Comparison of ENCODE assay signal across 8 cellular contexts in the genomic region with DNA sequence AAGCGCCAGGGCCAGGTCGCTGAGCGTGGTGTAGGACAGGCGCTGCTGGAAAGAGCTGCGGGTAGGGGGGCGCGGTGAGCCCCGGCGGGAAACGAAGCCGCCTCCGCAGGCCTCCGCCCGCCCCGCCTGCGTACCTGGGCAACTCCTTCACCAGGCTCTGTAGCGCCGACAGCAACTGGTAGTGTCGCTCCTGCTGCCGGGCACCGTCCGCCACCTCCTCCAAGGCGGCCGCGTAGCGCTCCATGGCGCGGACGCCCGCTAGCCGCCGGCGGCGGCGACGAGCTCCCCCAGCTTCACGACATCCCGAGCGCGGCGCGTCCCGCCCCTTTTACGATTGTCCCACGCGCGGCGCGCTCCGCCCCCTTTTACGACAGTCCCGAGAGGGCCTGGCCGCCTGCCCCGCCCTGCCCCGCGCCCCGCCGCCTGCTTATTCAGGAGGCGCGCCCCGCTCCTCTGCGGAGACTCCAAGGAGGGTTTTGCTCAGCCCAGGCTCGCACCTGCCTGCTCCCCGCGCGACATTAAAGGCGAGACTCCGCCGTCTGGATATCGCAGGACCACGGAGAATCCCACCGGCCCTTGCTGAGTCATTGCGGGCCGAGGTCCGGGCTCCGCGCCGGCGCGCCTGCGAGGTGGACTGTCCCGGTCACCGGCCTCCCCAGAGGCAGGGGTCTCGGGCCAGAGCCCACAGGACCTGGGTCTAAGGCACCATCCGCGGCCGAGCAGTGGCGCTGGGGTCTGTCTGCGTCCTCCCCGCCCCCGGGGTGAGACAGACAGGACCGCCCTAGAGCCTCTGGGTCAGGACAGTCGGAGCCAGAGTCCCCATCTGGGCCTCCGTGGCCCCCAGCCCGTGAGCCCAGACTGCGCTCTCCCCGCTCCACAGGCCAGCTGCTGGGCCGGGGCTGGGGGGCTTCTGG. TPM values are rescaled to one million over a fixed set of nuclear protein-coding genes. Genes with fewer than 3 reads are reported as not detected.
DNase-seq lines count a peak whose midpoint lies in the region; ATAC-seq and TF ChIP-seq lines count a peak whose summit lies in the region.

A gene (minus strand): TSS at position 316 of the 914 bp plus-strand sequence. CDS start 72 bp downstream, at position 244.

- H3K27me3 Mint-ChIP-seq in dendritic cell treated with granulocyte-macrophage colony-stimulating factor and Interleukin-4, amounts not matched to agents 40 ng/mL and 50 ng/mL, for 4 days: no peaks in the 10 kb centered on the region

- in situ Hi-C loops in GM18951 (cut with MboI; ENCODE audit: low sequenced_read_pairs, unreplicated experiment): no loop called here

- no peak for TF ChIP-seq CTCF in AG10803 (conservative IDR thresholded peaks at IDR 0.05; ENCODE audit: low read length)

- H3K4me1 Mint-ChIP-seq in dendritic cell treated with granulocyte-macrophage colony-stimulating factor and Interleukin-4, amounts not matched to agents 40 ng/mL and 50 ng/mL, for 4 days (ENCODE audit: low read depth): peaks cover 51% of the 10 kb centered on the region

- TF ChIP-seq POLR2A in GM18951 (IDR thresholded peaks at IDR 0.05; ENCODE audit: extremely low read depth, insufficient read depth, insufficient read length): peak; percentile 88

- H3K27ac Mint-ChIP-seq in dendritic cell treated with granulocyte-macrophage colony-stimulating factor and Interleukin-4, amounts not matched to agents 40 ng/mL and 50 ng/mL, for 4 days: peak within 1 kb of the TSS; percentile 82

- intact Hi-C loops in dendritic cell treated with granulocyte-macrophage colony-stimulating factor and Interleukin-4, amounts not matched to agents 40 ng/mL and 50 ng/mL, for 4 days (cut with micrococcal nuclease): loop anchor here (1.0 kb wide), 1 partner anchor 21 kb away; no protein-coding TSS in a partner anchor

- H3K4me3 Mint-ChIP-seq in dendritic cell treated with granulocyte-macrophage colony-stimulating factor and Interleukin-4, amounts not matched to agents 40 ng/mL and 50 ng/mL, for 4 days: peak within 1 kb of the TSS; percentile 89

- DNase-seq in AG10803 (ENCODE audit: low read depth): peak; percentile 95
- DNase-seq in NCI-H524 (lab: John Stamatoyannopoulos, UW): peak; percentile 76 to 93
- peak; percentile 94 to 96 for DNase-seq in activated CD4-positive, alpha-beta T cell treated with anti-CD3 and anti-CD28 coated beads, Interleukin-2, amount 50 U/mL, for 24 hours (ENCODE audit: low read depth in 1 of 2, low spot score in 1 of 2)
- DNase-seq in left lobe of liver (ENCODE audit: low spot score): peak; percentile 97
- peak; percentile 98 to 99 for DNase-seq in stimulated activated CD4-positive, alpha-beta T cell treated with anti-CD3 and anti-CD28 coated beads, Interleukin-2, amount 100 ng/mL, for 24 hours

- ATAC-seq in HG03280 (IDR thresholded peaks at IDR 0.05; ENCODE audit: unreplicated experiment) (peak; percentile 80), left lobe of liver (peak; percentile 90)

- H3K4me3 ChIP-seq in AG10803 (ENCODE audit: low read length): peak within 1 kb of the TSS; percentile 89

- no peaks in the 10 kb centered on the region for H3K9me3 Mint-ChIP-seq in dendritic cell treated with granulocyte-macrophage colony-stimulating factor and Interleukin-4, amounts not matched to agents 40 ng/mL and 50 ng/mL, for 4 days

- H3K36me3 Mint-ChIP-seq in dendritic cell treated with granulocyte-macrophage colony-stimulating factor and Interleukin-4, amounts not matched to agents 40 ng/mL and 50 ng/mL, for 4 days (ENCODE audit: low read depth): peaks cover 31% of the 10 kb centered on the region

RNA-seq across cellular contexts. Expression of the gene that starts here (rescaled TPM):
- 60.2 TPM for total RNA-seq in left lobe of liver

Comparison
In these comparisons a context has a peak if more than half of its experiments do, and no peak if none do; other contexts are left out.
1. Peak in every context shown above with its lines: DNase-seq, ATAC-seq and H3K4me3 ChIP-seq.